Comparison of ENCODE assay signal across 28 cellular contexts in the genomic region with DNA sequence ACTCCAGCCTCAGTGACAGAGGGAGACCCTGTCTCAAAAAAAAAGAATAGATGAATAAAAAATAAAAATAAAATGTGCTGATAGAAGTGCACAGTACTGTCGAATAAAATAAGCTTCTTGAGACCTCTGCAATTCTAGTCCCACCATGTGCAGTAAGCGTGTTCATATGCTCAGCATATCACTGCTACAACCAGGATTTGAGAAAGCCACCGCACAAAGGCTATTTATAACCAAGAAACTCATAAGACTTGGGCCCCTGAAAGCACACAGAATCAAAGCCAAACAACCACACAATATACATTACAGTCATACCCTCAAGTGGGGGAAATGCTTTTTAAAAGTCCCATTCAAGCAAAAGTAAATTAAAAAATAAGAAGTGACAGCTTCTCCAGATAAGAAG.
"Had no signal": no experiment of that assay in that cellular context is flagged by ENCODE, and none has a peak within 500 bp of the region (broad histone marks: within the 10 kb centered on the region; RNA-seq: fewer than 3 reads in every experiment).

No MANE protein-coding gene starts in this region.

- ATAC-seq: stimulated activated effector memory CD8-positive, alpha-beta T cell treated with anti-CD3 and anti-CD28 coated beads, Interleukin-12 subunit alpha, Interleukin-12 subunit beta, amount 100 ng/mL, for 72 hours; stimulated activated memory B cell treated with anti-CD40 and anti-IgM and Interleukin-4, amounts not matched to agents 10 μg/mL and 1 μg/mL and 100 μg/mL, for 72 hours; stimulated activated naive B cell treated with anti-CD40 and anti-IgM and Interleukin-4, amounts not matched to agents 10 μg/mL and 1 μg/mL and 100 μg/mL, for 72 hours; stimulated activated naive CD8-positive, alpha-beta T cell treated with anti-CD3 and anti-CD28 coated beads, Interleukin-15, amount 100 ng/mL, for 72 hours; stimulated activated naive CD8-positive, alpha-beta T cell treated with anti-CD3 and anti-CD28 coated beads, Interleukin-15, Interleukin-2, amounts not matched to agents 100 U/mL and 50 U/mL, for 24 hours had no signal

- H3K4me3 ChIP-seq: stomach, suprapubic skin, testis, thoracic aorta, thyroid gland, tibial artery, tibial nerve, transverse colon, upper lobe of left lung, upper lobe of right lung, uterus, vagina had no signal

- H3K9me3 ChIP-seq: suprapubic skin, testis, thoracic aorta, thyroid gland, transverse colon, upper lobe of left lung, upper lobe of right lung, vagina had no signal

- H3K4me3 Mint-ChIP-seq: stimulated activated effector memory CD8-positive, alpha-beta T cell treated with anti-CD3 and anti-CD28 coated beads, Interleukin-12 subunit alpha, Interleukin-12 subunit beta, amount 100 ng/mL, for 72 hours; stimulated activated memory B cell treated with anti-CD40 and anti-IgM and Interleukin-4, amounts not matched to agents 10 μg/mL and 1 μg/mL and 100 μg/mL, for 72 hours; stimulated activated naive B cell treated with anti-CD40 and anti-IgM and Interleukin-4, amounts not matched to agents 10 μg/mL and 1 μg/mL and 100 μg/mL, for 72 hours; stimulated activated naive CD8-positive, alpha-beta T cell treated with anti-CD3 and anti-CD28 coated beads, Interleukin-15, amount 100 ng/mL, for 72 hours; stimulated activated naive CD8-positive, alpha-beta T cell treated with anti-CD3 and anti-CD28 coated beads, Interleukin-15, Interleukin-2, amounts not matched to agents 100 ng/mL and 50 ng/mL, for 24 hours; type B pancreatic cell had no signal

- DNase-seq: stimulated activated CD4-positive, alpha-beta T cell treated with anti-CD3 and anti-CD28 coated beads, Interleukin-2, amount 100 ng/mL, for 48 hours; stimulated activated CD4-positive, alpha-beta T cell treated with anti-CD3 and anti-CD28 coated beads, Interleukin-4, amount 100 ng/mL, for 1 hour; stimulated activated CD4-positive, alpha-beta T cell treated with anti-CD3 and anti-CD28 coated beads, Interleukin-4, amount 100 ng/mL, for 24 hours; stimulated activated CD4-positive, alpha-beta T cell treated with anti-CD3 and anti-CD28 coated beads, Interleukin-4, amount 100 ng/mL, for 4 hours; stimulated activated CD8-positive, alpha-beta memory T cell treated with anti-CD3 and anti-CD28 coated beads, Interleukin-4, amount 100 ng/mL, for 48 hours; stimulated activated naive B cell treated with anti-CD40 and anti-IgM and Interleukin-4, amounts not matched to agents 10 μg/mL and 1 μg/mL and 100 μg/mL, for 72 hours; stimulated activated naive CD4-positive, alpha-beta T cell; stimulated activated naive CD4-positive, alpha-beta T cell treated with Interleukin-2 at 50 U/mL for 16 hours; stimulated activated naive CD8-positive, alpha-beta T cell treated with anti-CD3 and anti-CD28 coated beads, Interleukin-15, amount 100 ng/mL, for 72 hours; stimulated activated naive CD8-positive, alpha-beta T cell treated with anti-CD3 and anti-CD28 coated beads, Interleukin-15, Interleukin-2, amounts not matched to agents 100 U/mL and 50 U/mL, for 24 hours; stomach; substantia nigra; testis; thyroid gland; tibial artery; transverse colon; trophoblast cell; upper lobe of left lung; upper lobe of right lung; uterus had no signal

- H3K4me1 Mint-ChIP-seq: stimulated activated effector memory CD8-positive, alpha-beta T cell treated with anti-CD3 and anti-CD28 coated beads, Interleukin-12 subunit alpha, Interleukin-12 subunit beta, amount 100 ng/mL, for 72 hours; stimulated activated memory B cell treated with anti-CD40 and anti-IgM and Interleukin-4, amounts not matched to agents 10 μg/mL and 1 μg/mL and 100 μg/mL, for 72 hours; stimulated activated naive CD8-positive, alpha-beta T cell treated with anti-CD3 and anti-CD28 coated beads, Interleukin-15, amount 100 ng/mL, for 72 hours had no signal

- H3K27ac Mint-ChIP-seq: stimulated activated effector memory CD8-positive, alpha-beta T cell treated with anti-CD3 and anti-CD28 coated beads, Interleukin-12 subunit alpha, Interleukin-12 subunit beta, amount 100 ng/mL, for 72 hours; stimulated activated memory B cell treated with anti-CD40 and anti-IgM and Interleukin-4, amounts not matched to agents 10 μg/mL and 1 μg/mL and 100 μg/mL, for 72 hours; stimulated activated naive B cell treated with anti-CD40 and anti-IgM and Interleukin-4, amounts not matched to agents 10 μg/mL and 1 μg/mL and 100 μg/mL, for 72 hours; stimulated activated naive CD8-positive, alpha-beta T cell treated with anti-CD3 and anti-CD28 coated beads, Interleukin-15, amount 100 ng/mL, for 72 hours; stimulated activated naive CD8-positive, alpha-beta T cell treated with anti-CD3 and anti-CD28 coated beads, Interleukin-15, Interleukin-2, amounts not matched to agents 100 ng/mL and 50 ng/mL, for 24 hours; type B pancreatic cell had no signal

- H3K36me3 Mint-ChIP-seq: stimulated activated memory B cell treated with anti-CD40 and anti-IgM and Interleukin-4, amounts not matched to agents 10 μg/mL and 1 μg/mL and 100 μg/mL, for 72 hours; stimulated activated naive B cell treated with anti-CD40 and anti-IgM and Interleukin-4, amounts not matched to agents 10 μg/mL and 1 μg/mL and 100 μg/mL, for 72 hours; type B pancreatic cell had no signal

- H3K36me3 ChIP-seq: stomach, suprapubic skin, thoracic aorta, thyroid gland, tibial artery, tibial nerve, transverse colon, upper lobe of left lung, upper lobe of right lung, uterus, vagina had no signal

- H3K9me3 Mint-ChIP-seq: type B pancreatic cell had no signal

- H3K27ac ChIP-seq: stomach, suprapubic skin, testis, thoracic aorta, thyroid gland, tibial artery, tibial nerve, transverse colon, upper lobe of left lung, upper lobe of right lung, uterus, vagina had no signal

- H3K27me3 ChIP-seq: suprapubic skin, testis, thyroid gland, tibial artery, tibial nerve, transverse colon, upper lobe of left lung, upper lobe of right lung, uterus, vagina had no signal

- H3K4me1 ChIP-seq: stomach, suprapubic skin, testis, thyroid gland, tibial artery, tibial nerve, transverse colon, upper lobe of left lung, upper lobe of right lung, uterus, vagina had no signal
